In the genomic region with DNA sequence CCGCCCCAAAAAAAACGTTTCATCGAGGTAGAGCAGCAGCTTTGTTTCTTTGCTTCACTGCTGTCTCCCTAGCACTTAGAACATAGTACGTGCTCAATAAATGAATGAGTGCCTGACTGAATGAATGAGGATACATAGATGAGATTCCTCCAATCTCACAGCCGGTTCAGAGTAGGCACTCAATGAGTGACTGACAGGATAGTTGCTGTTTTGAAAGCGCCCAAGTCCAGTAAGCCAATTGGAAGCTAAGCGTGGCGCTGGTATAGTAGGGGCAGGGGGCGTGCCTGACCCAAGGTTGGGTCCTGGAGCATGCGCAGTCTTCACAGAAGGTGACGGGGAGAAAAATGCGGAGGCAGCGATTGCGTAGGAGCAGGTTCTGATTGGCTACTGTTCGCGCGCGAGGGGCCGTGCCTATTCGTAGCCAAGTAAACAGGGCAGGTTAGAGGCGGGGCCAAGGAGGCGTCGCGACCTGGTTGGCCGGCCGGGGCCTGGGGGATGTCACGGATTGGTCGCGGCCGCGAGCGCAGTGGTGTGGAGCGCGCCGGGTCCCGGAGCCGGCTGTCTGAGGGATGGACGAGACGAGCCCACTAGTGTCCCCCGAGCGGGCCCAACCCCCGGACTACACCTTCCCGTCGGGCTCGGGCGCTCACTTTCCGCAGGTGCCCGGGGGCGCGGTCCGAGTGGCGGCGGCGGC, we compare ENCODE assay signal across 8 cellular contexts. TPM values are rescaled to one million over a fixed set of nuclear protein-coding genes. Genes with fewer than 3 reads are reported as not detected.
DNase-seq lines count a peak whose midpoint lies in the region; ATAC-seq lines count a peak whose summit lies in the region.

A gene (plus strand): TSS at position 498 of the 694 bp plus-strand sequence. CDS start 72 bp downstream, at position 570.

- peak within 1 kb of the TSS; percentile 57 for H2BK15ac ChIP-seq in mesenchymal stem cell (ENCODE audit: low read depth, poor library complexity, severe bottlenecking)

- peak within 1 kb of the TSS; percentile 48 for H3K27ac ChIP-seq in mesenchymal stem cell (ENCODE audit: low read length, poor library complexity, severe bottlenecking)

- peak within 1 kb of the TSS; percentile 20 to 99 for H3K23ac ChIP-seq in mesenchymal stem cell (ENCODE audit: low read length in 2 of 2)

- H3K9me3 ChIP-seq in endocrine pancreas (ENCODE audit: control insufficient read depth, low read length) (no peaks in the 10 kb centered on the region), mesenchymal stem cell (ENCODE audit: control insufficient read depth, low read length) (no peaks in the 10 kb centered on the region)

- H3K4me2 ChIP-seq in mesenchymal stem cell (ENCODE audit: low read length, poor library complexity, severe bottlenecking): peak within 1 kb of the TSS; percentile 86

- peak within 1 kb of the TSS; percentile 34 for H4K91ac ChIP-seq in mesenchymal stem cell (ENCODE audit: low read length)

- in situ Hi-C loops in Caki2 (cut with HindIII; ENCODE audit: low pct_unique_long_range_greater_than_20kb, low sequenced_read_pairs): no loop called here

- DNase-seq in Caki2 (ENCODE audit: low read depth): peak; percentile 98
- DNase-seq in HUDEP-2 (lab: John Stamatoyannopoulos, UW; ENCODE audit: unreplicated experiment in 76 of 76): peak in 75 of 76 experiments; percentile 46 to 99 (median 98)
- DNase-seq in NOMO-1 treated with dmso at 0.1 percent for 144 hours (lab: John Stamatoyannopoulos, UW; ENCODE audit: unreplicated experiment): peak; percentile 98
- DNase-seq in activated CD8-positive, alpha-beta memory T cell treated with anti-CD3 and anti-CD28 coated beads for 4 hours (ENCODE audit: low read depth in 2 of 2): peak; percentile 98 to 99
- peak; percentile 99 for DNase-seq in mesenchymal stem cell
- peak; percentile 98 for DNase-seq in stimulated activated CD8-positive, alpha-beta memory T cell treated with anti-CD3 and anti-CD28 coated beads, Interleukin-12 subunit alpha, Interleukin-12 subunit beta, amount 100 ng/mL, for 24 hours (ENCODE audit: extremely low read depth)

- peak within 1 kb of the TSS in 1 of 2 experiments; percentile 47 for H3K4ac ChIP-seq in mesenchymal stem cell (ENCODE audit: low read depth in 1 of 2, low read length in 2 of 2)

- H2BK120ac ChIP-seq in mesenchymal stem cell (ENCODE audit: low read depth, low read length): no peak within 1 kb of the TSS

- H3K27me3 ChIP-seq in endocrine pancreas (ENCODE audit: control insufficient read depth, insufficient read depth, low read length) (no peaks in the 10 kb centered on the region), mesenchymal stem cell (ENCODE audit: control insufficient read depth in 1 of 2, insufficient read depth in 1 of 2, low read length in 2 of 2) (no peaks in the 10 kb centered on the region)

- H2AK5ac ChIP-seq in mesenchymal stem cell (ENCODE audit: low read length, severe bottlenecking): no peak within 1 kb of the TSS

- H3K36me3 ChIP-seq in endocrine pancreas (ENCODE audit: control insufficient read depth, insufficient read depth, low read length): no peaks in the 10 kb centered on the region
- peaks cover 4 to 19% of the 10 kb centered on the region in 2 experiments for H3K36me3 ChIP-seq in mesenchymal stem cell (ENCODE audit: control insufficient read depth in 1 of 2, insufficient read depth in 2 of 2, low read depth in 1 of 2, low read length in 2 of 2)

- H2BK12ac ChIP-seq in mesenchymal stem cell (ENCODE audit: low read length in 2 of 2): peak within 1 kb of the TSS in 1 of 2 experiments; percentile 47

- no peaks in the 10 kb centered on the region for H3K4me1 ChIP-seq in endocrine pancreas (ENCODE audit: control insufficient read depth, insufficient read depth, low read length)
- H3K4me1 ChIP-seq in mesenchymal stem cell (ENCODE audit: control insufficient read depth, insufficient read depth, low read depth, low read length): peaks cover 3% of the 10 kb centered on the region

- peak within 1 kb of the TSS; percentile 83 for H2AFZ ChIP-seq in mesenchymal stem cell (ENCODE audit: low read depth, low read length)

- peak within 1 kb of the TSS; percentile 54 to 58 for H3K18ac ChIP-seq in mesenchymal stem cell (ENCODE audit: low read depth in 1 of 2, low read length in 2 of 2)

- H3K79me1 ChIP-seq in mesenchymal stem cell (replicated peaks; ENCODE audit: low read length, poor library complexity, severe bottlenecking): peaks cover 10% of the 10 kb centered on the region

- H3K4me3 ChIP-seq in endocrine pancreas (ENCODE audit: control insufficient read depth, insufficient read depth, low read length): peak within 1 kb of the TSS; percentile 82
- H3K4me3 ChIP-seq in mesenchymal stem cell (ENCODE audit: insufficient read depth in 1 of 2, low read depth in 1 of 2, low read length in 2 of 2): peak within 1 kb of the TSS; percentile 95

- H3K14ac ChIP-seq in mesenchymal stem cell (ENCODE audit: low read length in 2 of 2): peak within 1 kb of the TSS in 1 of 2 experiments; percentile 78

- H3K9ac ChIP-seq in endocrine pancreas (ENCODE audit: control insufficient read depth, insufficient read depth, low read length) (peak within 1 kb of the TSS; percentile 76), mesenchymal stem cell (ENCODE audit: low read length) (peak within 1 kb of the TSS; percentile 98)

- H2BK5ac ChIP-seq in mesenchymal stem cell (ENCODE audit: low read depth, low read length, poor library complexity, severe bottlenecking): no peak within 1 kb of the TSS

- 3% methylated on average over 43 of the region's 54 CpGs for WGBS in mesenchymal stem cell

- ATAC-seq in GM21390 (IDR thresholded peaks at IDR 0.05; ENCODE audit: unreplicated experiment): peak; percentile 97

- no peak within 1 kb of the TSS for H4K8ac ChIP-seq in mesenchymal stem cell (ENCODE audit: low read length)

RNA-seq across cellular contexts. Expression of the gene that starts here (rescaled TPM):
- 12.7 and 13.6 TPM in 2 replicates for total RNA-seq in Caki2 (2014; rRNA removed; shearing (Covaris generic); ENCODE audit: low replicate concordance)
- polyA plus RNA-seq in mesenchymal stem cell (2013, experiment 1 of 2): 27.8 TPM
- polyA plus RNA-seq in mesenchymal stem cell (2013, experiment 2 of 2): 27.1 TPM

Comparison
In these comparisons a context has a peak if more than half of its experiments do, and no peak if none do; other contexts are left out.
1. Peak in every context shown above with its lines: DNase-seq, ATAC-seq, H3K4me3 ChIP-seq and H3K27ac ChIP-seq.